In the genomic region with DNA sequence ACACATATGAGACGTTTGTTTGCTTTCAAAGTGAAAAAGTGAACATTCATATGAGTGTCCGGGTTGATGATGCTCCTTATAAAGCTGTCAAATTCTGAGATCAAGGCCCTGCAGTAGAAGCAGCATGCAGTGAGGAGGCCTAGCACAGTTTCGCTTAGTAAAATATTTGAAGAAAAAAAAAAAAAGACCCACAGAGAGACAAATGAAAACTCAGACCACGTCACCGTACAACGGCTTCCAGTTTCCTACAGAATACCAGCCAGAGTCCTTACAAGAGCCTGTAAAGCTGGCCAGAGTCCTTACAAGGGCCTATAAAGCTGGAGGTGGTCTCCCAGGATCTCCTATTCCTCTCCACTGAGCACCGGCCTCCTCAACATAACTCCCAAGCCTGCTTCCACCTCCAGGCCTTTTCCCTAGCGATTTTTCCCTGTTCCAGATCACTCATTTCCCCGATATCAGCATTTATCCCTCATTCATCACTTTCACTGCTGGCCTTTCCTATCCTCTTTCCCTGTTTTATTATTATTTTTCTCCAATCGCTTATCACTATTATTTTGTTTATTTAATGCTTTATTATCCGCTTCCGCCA, we compare ENCODE assay signal across 8 cellular contexts. TPM values are rescaled to one million over a fixed set of nuclear protein-coding genes. Genes with fewer than 3 reads are reported as not detected.
DNase-seq lines count a peak whose midpoint lies in the region; ATAC-seq, FAIRE-seq and TF ChIP-seq lines count a peak whose summit lies in the region.

No MANE protein-coding gene starts in this region.

- peaks cover 61% of the 10 kb centered on the region for H3K4me1 Mint-ChIP-seq in activated naive CD4-positive, alpha-beta T cell treated with anti-CD3 and anti-CD28 coated beads for 36 hours (ENCODE audit: low read depth)

- TF ChIP-seq POLR2A in A549 (IDR thresholded peaks at IDR 0.05; ENCODE audit: low read length) (no peak), prostate gland (IDR thresholded peaks at IDR 0.05) (no peak)

- H3K27ac ChIP-seq in A549 (peak overlapping the region; percentile 85 to 100), prostate gland (peak overlapping the region; percentile 90 to 91)

- peak in 1 of 2 experiments; percentile 50 for DNase-seq in A549 (ENCODE audit: low read depth in 1 of 2, low spot score in 1 of 2)
- peak; percentile 80 for DNase-seq in GM12864 (ENCODE audit: low read depth)
- DNase-seq in NCI-H2227 (lab: John Stamatoyannopoulos, UW; ENCODE audit: unreplicated experiment) = peak; percentile 55
- peak; percentile 77 for DNase-seq in activated naive CD4-positive, alpha-beta T cell treated with anti-CD3 and anti-CD28 coated beads for 36 hours
- peak; percentile 10 for DNase-seq in germinal center (ENCODE audit: low spot score)
- DNase-seq in prostate gland (ENCODE audit: low spot score) = no peak
- no peak for DNase-seq in iPS-NIHi7 (ENCODE audit: extremely low spot score)

- no peaks in the 10 kb centered on the region for H3K9me3 Mint-ChIP-seq in activated naive CD4-positive, alpha-beta T cell treated with anti-CD3 and anti-CD28 coated beads for 36 hours

- peak overlapping the region; percentile 98 for H3K27ac Mint-ChIP-seq in activated naive CD4-positive, alpha-beta T cell treated with anti-CD3 and anti-CD28 coated beads for 36 hours

- no peaks in the 10 kb centered on the region for H3K36me3 ChIP-seq in prostate gland

- ATAC-seq in A549 (peak; percentile 4 to 6; a peak in 2 of 6 replicates), GM19395 (IDR thresholded peaks at IDR 0.05; ENCODE audit: unreplicated experiment) (no peak)

- CTCF ChIA-PET in A549 (lab: Yijun Ruan, JAX) = interaction anchor here (0.8 to 3.6 kb wide), 5 partner anchors 15 to 208 kb away, joined by 3 to 20 read pairs (median 6); no protein-coding TSS in a partner anchor
- CTCF ChIA-PET in activated naive CD4-positive, alpha-beta T cell treated with anti-CD3 and anti-CD28 coated beads for 36 hours (lab: Charles Lee) = no interaction called here

- intact Hi-C loops in activated naive CD4-positive, alpha-beta T cell treated with anti-CD3 and anti-CD28 coated beads for 36 hours (cut with micrococcal nuclease) = loop anchor here (1.0 to 2.0 kb wide), 7 partner anchors 15 to 361 kb away; a partner anchor contains a TSS
- intact Hi-C loops in prostate gland (cut with DNase I) = loop anchor here (5.0 kb wide), 1 partner anchor 64 kb away; no protein-coding TSS in a partner anchor

- no peak for FAIRE-seq in A549 (lab: Jason Lieb, UNC)

- peak overlapping the region; percentile 87 for H3K4me3 Mint-ChIP-seq in activated naive CD4-positive, alpha-beta T cell treated with anti-CD3 and anti-CD28 coated beads for 36 hours

- no peak for TF ChIP-seq CTCF in A549 (IDR thresholded peaks at IDR 0.05)
- no peak for TF ChIP-seq CTCF in GM12864 (IDR thresholded peaks at IDR 0.05; ENCODE audit: low read depth, low read length, missing control alignments)
- TF ChIP-seq CTCF in prostate gland (IDR thresholded peaks at IDR 0.05) = no peak

- no peaks in the 10 kb centered on the region for H3K27me3 ChIP-seq in prostate gland (replicated peaks; ENCODE audit: insufficient read depth)

- no peak for TF ChIP-seq EP300 in A549 (IDR thresholded peaks at IDR 0.05)

- TF ChIP-seq RAD21 in A549 (conservative IDR thresholded peaks at IDR 0.05 in 1 of 2, IDR thresholded peaks at IDR 0.05 in 1 of 2) = no peak

- H3K4me1 ChIP-seq in A549 (peaks cover 48% of the 10 kb centered on the region), prostate gland (replicated peaks) (no peaks in the 10 kb centered on the region)

- 4% methylated on average over 12 of the region's 12 CpGs for WGBS in A549 (ENCODE audit: missing lambda C conversion rate)
- 5% methylated on average over 12 of the region's 12 CpGs for WGBS in prostate gland

- peak overlapping the region; percentile 97 for H3K4me3 ChIP-seq in A549
- H3K4me3 ChIP-seq in GM12864 (ENCODE audit: low read depth, low read length) = peak overlapping the region; percentile 87
- peak overlapping the region; percentile 68 to 72 for H3K4me3 ChIP-seq in prostate gland

- POLR2A ChIA-PET in A549 (lab: Yijun Ruan, JAX) = interaction anchor here (0.7 to 2.1 kb wide), 8 partner anchors 9 to 1271 kb away, joined by 3 to 14 read pairs (median 5); a partner anchor contains a TSS

- peak overlapping the region; percentile 97 for H3K4me2 ChIP-seq in A549

- no peaks in the 10 kb centered on the region for H3K27me3 Mint-ChIP-seq in activated naive CD4-positive, alpha-beta T cell treated with anti-CD3 and anti-CD28 coated beads for 36 hours (ENCODE audit: low read depth)

- H3K9me3 ChIP-seq in A549 = no peaks in the 10 kb centered on the region
- no peaks in the 10 kb centered on the region for H3K9me3 ChIP-seq in prostate gland

- H3K36me3 Mint-ChIP-seq in activated naive CD4-positive, alpha-beta T cell treated with anti-CD3 and anti-CD28 coated beads for 36 hours (ENCODE audit: low read depth) = peaks cover 18% of the 10 kb centered on the region

TF ChIP-seq in A549, 52 proteins besides CTCF, POLR2A, EP300 and RAD21:
- TF ChIP-seq RARB (CRISPR knock-in tag; IDR thresholded peaks at IDR 0.05) = no peak
- no peak for TF ChIP-seq HDAC2 (IDR thresholded peaks at IDR 0.05)
- TF ChIP-seq EHMT2 (IDR thresholded peaks at IDR 0.05; ENCODE audit: low read depth) = no peak
- peak; percentile 51 for TF ChIP-seq MAFK (IDR thresholded peaks at IDR 0.05; ENCODE audit: partially characterized antibody)
- TF ChIP-seq EHF (CRISPR knock-in tag; IDR thresholded peaks at IDR 0.05) = no peak
- no peak for TF ChIP-seq NR3C1 (IDR thresholded peaks at IDR 0.05)
- TF ChIP-seq RFX5 (IDR thresholded peaks at IDR 0.05) = no peak

RNA-seq across cellular contexts. Expression of a gene that starts 1.5 kb away (rescaled TPM):
- polyA plus RNA-seq in A549 (2011; rRNA removed) (59.0 and 62.9 TPM in 2 replicates), A549 (2017; fragmentation: RNase III; extraction: RNeasy Plus Mini Kit Qiagen cat#74134 plus additional on column Dnase treatment) (52.8 to 55.0 TPM (median 53.0 TPM) in 3 replicates)
- 28.7 and 30.1 TPM in 2 replicates for polyA plus RNA-seq in A549 (2012; cell fraction: cytosol; rRNA removed)
- polyA plus RNA-seq in A549 (2012; cell fraction: nucleus; rRNA removed) = 10.3 and 11.7 TPM in 2 replicates
- 15.7 and 16.9 TPM in 2 replicates for polyA minus RNA-seq in A549 (2011; rRNA and poly(A)+ RNA removed)
- total RNA-seq in activated naive CD4-positive, alpha-beta T cell treated with anti-CD3 and anti-CD28 coated beads for 36 hours = 10 to 100 TPM; 70.4 to 73.2 TPM
- 10 to 100 TPM; 53.5 to 83.0 TPM for total RNA-seq in prostate gland

RNA-seq across cellular contexts. Expression of a gene that starts 36.6 kb away (rescaled TPM):
- polyA plus RNA-seq in A549 (2011; rRNA removed) = not detected in 2 replicates
- 0.01 TPM in 1 of 2 replicates, not detected in the other for polyA plus RNA-seq in A549 (2012; cell fraction: cytosol; rRNA removed)
- polyA plus RNA-seq in A549 (2012; cell fraction: nucleus; rRNA removed) = 0.02 TPM in 1 of 2 replicates, not detected in the other
- polyA plus RNA-seq in A549 (2017; fragmentation: RNase III; extraction: RNeasy Plus Mini Kit Qiagen cat#74134 plus additional on column Dnase treatment) = not detected in 3 replicates
- polyA minus RNA-seq in A549 (2011; rRNA and poly(A)+ RNA removed) = not detected in 2 replicates
- total RNA-seq in activated naive CD4-positive, alpha-beta T cell treated with anti-CD3 and anti-CD28 coated beads for 36 hours = under 1 TPM; 0.07 to 0.10 TPM
- total RNA-seq in prostate gland = under 1 TPM in 1 of 2 donors, not detected in 1; 0.23 TPM

Comparison
In these comparisons a context has a peak if more than half of its experiments do, and no peak if none do; other contexts are left out.
1. DNase-seq: peak in GM12864 (single experiment), NCI-H2227 (single experiment), activated naive CD4-positive, alpha-beta T cell treated with anti-CD3 and anti-CD28 coated beads for 36 hours (single experiment) and germinal center (single experiment); none in prostate gland (single experiment) and iPS-NIHi7 (single experiment).
2. Peak in every context shown above with its lines, with median percentiles within 50 percentile points of each other: H3K4me3 ChIP-seq.